8 cellular contexts compared by ENCODE assay signal in genomic region chr17:49223517-49224197, GRCh38. TPM values are rescaled to one million over a fixed set of nuclear protein-coding genes. Genes with fewer than 3 reads are reported as not detected.
A peak's percentile ranks its signal among the peaks of the same experiment; 100 is the strongest.
DNase-seq lines count a peak whose midpoint lies in the region; ATAC-seq and TF ChIP-seq lines count a peak whose summit lies in the region.

No MANE protein-coding gene starts in this region.

- ATAC-seq in HG03442 (IDR thresholded peaks at IDR 0.05; ENCODE audit: unreplicated experiment): no peak

- peaks cover 60% of the 10 kb centered on the region for H3K36me3 ChIP-seq in neutrophil

- H3K9me3 ChIP-seq in neutrophil: no peaks in the 10 kb centered on the region

- DNase-seq in DMS153 treated with DMSO at 0.1 percent for 48 hours (lab: John Stamatoyannopoulos, UW; ENCODE audit: unreplicated experiment) (peak; percentile 3), DMS153 (lab: John Stamatoyannopoulos, UW) (no peak), NCI-H82 (lab: John Stamatoyannopoulos, UW) (peak; percentile 68), fibroblast of mammary gland (ENCODE audit: low read depth) (peak; percentile 26), ureter (ENCODE audit: low spot score) (peak; percentile 68)
- DNase-seq in activated T-cell treated with anti-CD3 and anti-CD28 coated beads, Interleukin-2, amount 50 U/mL, for 48 hours: peak; percentile 88 to 89

- H3K4me1 ChIP-seq in neutrophil (ENCODE audit: control insufficient read depth in 1 of 2, insufficient read depth in 1 of 2, low read depth in 1 of 2, low read length in 1 of 2): peaks cover 60 to 78% of the 10 kb centered on the region in 2 experiments

- peak overlapping the region; percentile 58 for H3K27ac ChIP-seq in neutrophil

- peak; percentile 83 for TF ChIP-seq CTCF in fibroblast of mammary gland (conservative IDR thresholded peaks at IDR 0.05; ENCODE audit: control insufficient read depth, insufficient read depth, low read depth, low read length)
- peak; percentile 88 for TF ChIP-seq CTCF in neutrophil (IDR thresholded peaks at IDR 0.05)

- H3K4me3 ChIP-seq in fibroblast of mammary gland (ENCODE audit: control insufficient read depth, low read depth, low read length) (no peak overlapping the region), neutrophil (ENCODE audit: low read depth in 1 of 2, low read length in 1 of 2) (peak overlapping the region; percentile 44 to 61)

- peaks cover 58% of the 10 kb centered on the region for H3K27me3 ChIP-seq in neutrophil

RNA-seq across cellular contexts. Expression of gene PHOSPHO1, which starts 6.9 kb away (rescaled TPM):
- total RNA-seq in ureter: 0.34 TPM

RNA-seq across cellular contexts. Expression of gene ABI3, which starts 13.2 kb away (rescaled TPM):
- 15.2 TPM for total RNA-seq in ureter

RNA-seq across cellular contexts. Expression of gene GNGT2, which starts 13.3 kb away (rescaled TPM):
- 2.9 TPM for total RNA-seq in ureter
